8 cellular contexts compared by ENCODE assay signal in genomic region chr1:23019094-23019850, GRCh38. TPM values are rescaled to one million over a fixed set of nuclear protein-coding genes. Genes with fewer than 3 reads are reported as not detected.
DNase-seq lines count a peak whose midpoint lies in the region; ATAC-seq and TF ChIP-seq lines count a peak whose summit lies in the region.

KDM1A (plus strand) TSS chr1:23019468; CDS start chr1:23019597, 129 bp downstream.

- peak; percentile 37 for TF ChIP-seq CTCF in GM06990 (IDR thresholded peaks at IDR 0.05; ENCODE audit: insufficient read depth, low read length, poor library complexity, severe bottlenecking)
- TF ChIP-seq CTCF in gastroesophageal sphincter (IDR thresholded peaks at IDR 0.05): peak in 2 of 4 experiments; percentile 16 to 40

- no peaks in the 10 kb centered on the region; the same call in 1 of the 2 replicates for H3K9me3 ChIP-seq in SK-N-MC (ENCODE audit: low read depth, low read length)
- no peaks in the 10 kb centered on the region for H3K9me3 ChIP-seq in gastroesophageal sphincter

- H3K36me3 Mint-ChIP-seq in activated naive CD4-positive, alpha-beta T cell treated with anti-CD3 and anti-CD28 coated beads, Interleukin-2, amount 10 ng/mL, durations not matched to agents 7 days and 5 days: peaks cover 19% of the 10 kb centered on the region

- H3K4me1 ChIP-seq in gastroesophageal sphincter: peaks cover 0 to 24% (median 2%) of the 10 kb centered on the region in 3 donors

- H3K4me3 ChIP-seq in GM06990 (replicated peaks; ENCODE audit: low read depth, low read length) (peak within 1 kb of the TSS; percentile 90), SK-N-MC (peak within 1 kb of the TSS; percentile 95), gastroesophageal sphincter (peak within 1 kb of the TSS; percentile 69 to 85)

- H3K9me3 Mint-ChIP-seq in activated naive CD4-positive, alpha-beta T cell treated with anti-CD3 and anti-CD28 coated beads, Interleukin-2, amount 10 ng/mL, durations not matched to agents 7 days and 5 days: peaks cover 16% of the 10 kb centered on the region

- peak within 1 kb of the TSS; percentile 98 for H3K9ac ChIP-seq in SK-N-MC (ENCODE audit: insufficient read length)

- H3K4me1 Mint-ChIP-seq in activated naive CD4-positive, alpha-beta T cell treated with anti-CD3 and anti-CD28 coated beads, Interleukin-2, amount 10 ng/mL, durations not matched to agents 7 days and 5 days: peaks cover 36% of the 10 kb centered on the region

- peak within 1 kb of the TSS; percentile 90 for H3K27ac Mint-ChIP-seq in activated naive CD4-positive, alpha-beta T cell treated with anti-CD3 and anti-CD28 coated beads, Interleukin-2, amount 10 ng/mL, durations not matched to agents 7 days and 5 days

- H3K36me3 ChIP-seq in GM06990 (ENCODE audit: control insufficient read depth, insufficient read depth, low read length): no peaks in the 10 kb centered on the region
- peaks cover 29% of the 10 kb centered on the region for H3K36me3 ChIP-seq in SK-N-MC (ENCODE audit: insufficient read depth, low read length)
- H3K36me3 ChIP-seq in gastroesophageal sphincter: no peaks in the 10 kb centered on the region

- peak; percentile 85 to 89 for TF ChIP-seq POLR2A in gastroesophageal sphincter (IDR thresholded peaks at IDR 0.05)

- H3K27ac ChIP-seq in SK-N-MC (peak within 1 kb of the TSS; percentile 81), gastroesophageal sphincter (peak within 1 kb of the TSS; percentile 56 to 95 (median 90))

- CTCF ChIA-PET in HEK293T (lab: Yijun Ruan, JAX): interaction anchor here (0.6 kb wide), 1 partner anchor 477 kb away, joined by 5 read pairs; no protein-coding TSS in a partner anchor
- CTCF ChIA-PET in activated naive CD4-positive, alpha-beta T cell treated with anti-CD3 and anti-CD28 coated beads, Interleukin-2, amount 10 ng/mL, durations not matched to agents 7 days and 5 days (lab: Charles Lee): no interaction called here

- TF ChIP-seq EP300 in gastroesophageal sphincter (IDR thresholded peaks at IDR 0.05): no peak

- POLR2A ChIA-PET in HEK293T (lab: Yijun Ruan, JAX): interaction anchor here (0.6 to 1.2 kb wide), 13 partner anchors 8 to 325 kb away, joined by 3 to 7 read pairs (median 4); partner anchors contain the start of gene HNRNPR

- 7% methylated on average over 3 of the region's 84 CpGs; no CpG with 5 or more reads in 1 of the 2 donors for WGBS in gastroesophageal sphincter (ENCODE audit: low coverage in 1 of 2), 2 donors

- DNase-seq in GM06990 (ENCODE audit: extremely low read depth, insufficient read length) (peak; percentile 99), HEK293T (ENCODE audit: extremely low spot score) (peak; percentile 91), MV-4-11 (lab: John Stamatoyannopoulos, UW) (peak; percentile 94), SK-N-MC (ENCODE audit: low read depth, low spot score) (peak; percentile 73), non-pigmented ciliary epithelial cell (ENCODE audit: low read depth) (peak; percentile 88), superior temporal gyrus (ENCODE audit: extremely low spot score) (peak; percentile 98)
- peak; percentile 96 for DNase-seq in activated naive CD4-positive, alpha-beta T cell treated with anti-CD3 and anti-CD28 coated beads, Interleukin-2, amount 10 ng/mL, durations not matched to agents 7 days and 5 days

- no peaks in the 10 kb centered on the region for H3K27me3 ChIP-seq in GM06990 (replicated peaks; ENCODE audit: control insufficient read depth, insufficient read depth, low read length)
- H3K27me3 ChIP-seq in gastroesophageal sphincter: no peaks in the 10 kb centered on the region

- ATAC-seq in gastroesophageal sphincter: peak; percentile 100

- H3K27me3 Mint-ChIP-seq in activated naive CD4-positive, alpha-beta T cell treated with anti-CD3 and anti-CD28 coated beads, Interleukin-2, amount 10 ng/mL, durations not matched to agents 7 days and 5 days: no peaks in the 10 kb centered on the region

- peak within 1 kb of the TSS; percentile 92 for H3K4me3 Mint-ChIP-seq in activated naive CD4-positive, alpha-beta T cell treated with anti-CD3 and anti-CD28 coated beads, Interleukin-2, amount 10 ng/mL, durations not matched to agents 7 days and 5 days

TF ChIP-seq in HEK293T, 16 proteins besides CTCF, POLR2A, EP300 and RAD21:
- TF ChIP-seq ELF4 (IDR thresholded peaks at IDR 0.05) (0 out of 2 replicates have a peak, but pooled peaks have one; percentile 40), NFRKB (IDR thresholded peaks at IDR 0.05) (no peak), ARNT (IDR thresholded peaks at IDR 0.05) (no peak), L3MBTL2 (conservative IDR thresholded peaks at IDR 0.05) (peak; percentile 63)
- TF ChIP-seq, protein P1, sequence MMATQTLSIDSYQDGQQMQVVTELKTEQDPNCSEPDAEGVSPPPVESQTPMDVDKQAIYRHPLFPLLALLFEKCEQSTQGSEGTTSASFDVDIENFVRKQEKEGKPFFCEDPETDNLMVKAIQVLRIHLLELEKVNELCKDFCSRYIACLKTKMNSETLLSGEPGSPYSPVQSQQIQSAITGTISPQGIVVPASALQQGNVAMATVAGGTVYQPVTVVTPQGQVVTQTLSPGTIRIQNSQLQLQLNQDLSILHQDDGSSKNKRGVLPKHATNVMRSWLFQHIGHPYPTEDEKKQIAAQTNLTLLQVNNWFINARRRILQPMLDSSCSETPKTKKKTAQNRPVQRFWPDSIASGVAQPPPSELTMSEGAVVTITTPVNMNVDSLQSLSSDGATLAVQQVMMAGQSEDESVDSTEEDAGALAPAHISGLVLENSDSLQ (IDR thresholded peaks at IDR 0.05): peak; percentile 46; the same call in 1 of the 2 replicates

RNA-seq across cellular contexts. Expression of gene KDM1A, which starts in this region (rescaled TPM):
- 10 to 100 TPM; 48.9 to 62.4 (median 54.6) TPM for total RNA-seq in gastroesophageal sphincter

Comparison
In these comparisons a context has a peak if more than half of its experiments do, and no peak if none do; other contexts are left out.
1. Peak in every context shown above with its lines: DNase-seq, ATAC-seq, H3K4me3 ChIP-seq and H3K27ac ChIP-seq.